17 cellular contexts compared by ENCODE assay signal in the genomic region with DNA sequence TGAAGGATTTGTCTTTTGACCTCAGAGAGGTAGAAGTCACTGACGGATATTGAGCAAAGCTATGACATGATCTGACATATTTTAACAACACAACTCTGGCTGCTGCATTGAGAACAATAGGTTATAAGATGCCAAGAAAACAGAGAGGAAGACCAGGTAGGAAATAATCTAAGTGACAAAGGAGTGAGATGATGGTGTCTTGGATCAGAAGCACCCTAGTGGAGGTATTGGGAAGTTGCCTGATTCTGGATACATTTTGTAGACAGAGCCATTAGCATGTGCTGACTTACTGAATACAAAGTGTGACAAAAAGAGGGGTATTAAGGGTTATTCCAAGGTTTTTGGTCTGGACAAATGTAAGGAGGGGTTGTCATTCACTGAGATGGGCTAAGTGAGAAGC.
DNase-seq lines count a peak whose midpoint lies in the region; ATAC-seq and TF ChIP-seq lines count a peak whose summit lies in the region.
"Had no signal": no experiment of that assay in that cellular context is flagged by ENCODE, and none has a peak within 500 bp of the region (broad histone marks: within the 10 kb centered on the region; RNA-seq: fewer than 3 reads in every experiment).

No MANE protein-coding gene starts in this region.

- H3K4me1 Mint-ChIP-seq in activated naive CD4-positive, alpha-beta T cell treated with anti-CD3 and anti-CD28 coated beads, Interleukin-2, amount 10 ng/mL, durations not matched to agents 7 days and 5 days = no peaks in the 10 kb centered on the region
- H3K4me1 Mint-ChIP-seq: CD14-positive monocyte had no signal

- no peak overlapping the region for H2AFZ ChIP-seq in smooth muscle cell (ENCODE audit: low read depth)

- no peaks in the 10 kb centered on the region for H3F3A ChIP-seq in smooth muscle cell (ENCODE audit: low read depth)

- no peak for ATAC-seq in HG03565 (IDR thresholded peaks at IDR 0.05; ENCODE audit: unreplicated experiment)
- ATAC-seq: A549, foreskin keratinocyte had no signal

- H3K4me3 Mint-ChIP-seq in activated naive CD4-positive, alpha-beta T cell treated with anti-CD3 and anti-CD28 coated beads, Interleukin-2, amount 10 ng/mL, durations not matched to agents 7 days and 5 days = no peak overlapping the region
- H3K4me3 Mint-ChIP-seq: CD14-positive monocyte had no signal

- no peak overlapping the region for H3K4me3 ChIP-seq in epithelial cell of proximal tubule (ENCODE audit: low read depth, low read length)
- no peak overlapping the region for H3K4me3 ChIP-seq in smooth muscle cell
- H3K4me3 ChIP-seq: A549, left ventricle myocardium inferior, spleen had no signal

- no peaks in the 10 kb centered on the region for H3K36me3 Mint-ChIP-seq in activated naive CD4-positive, alpha-beta T cell treated with anti-CD3 and anti-CD28 coated beads, Interleukin-2, amount 10 ng/mL, durations not matched to agents 7 days and 5 days
- H3K36me3 Mint-ChIP-seq: CD14-positive monocyte had no signal

- no peak overlapping the region for H3K27ac ChIP-seq in smooth muscle cell (ENCODE audit: low read depth)
- H3K27ac ChIP-seq: A549, foreskin keratinocyte, left ventricle myocardium inferior, spleen had no signal

- TF ChIP-seq CTCF in epithelial cell of proximal tubule (conservative IDR thresholded peaks at IDR 0.05; ENCODE audit: low read depth, low read length) = peak; percentile 5
- peak; percentile 17 for TF ChIP-seq CTCF in smooth muscle cell (IDR thresholded peaks at IDR 0.05; ENCODE audit: borderline replicate concordance, insufficient read depth, poor library complexity, severe bottlenecking)
- TF ChIP-seq CTCF in GM13976 (IDR thresholded peaks at IDR 0.05; ENCODE audit: borderline replicate concordance, control extremely low read depth, extremely low read depth, insufficient read depth, missing control alignments) = no peak

- H4K20me1 ChIP-seq in smooth muscle cell (ENCODE audit: low read depth) = no peaks in the 10 kb centered on the region

- no peaks in the 10 kb centered on the region for H3K79me2 ChIP-seq in smooth muscle cell (ENCODE audit: low read depth)

- H3K9me3 Mint-ChIP-seq in activated naive CD4-positive, alpha-beta T cell treated with anti-CD3 and anti-CD28 coated beads, Interleukin-2, amount 10 ng/mL, durations not matched to agents 7 days and 5 days = peaks cover 5% of the 10 kb centered on the region

- CTCF ChIA-PET in activated naive CD4-positive, alpha-beta T cell treated with anti-CD3 and anti-CD28 coated beads, Interleukin-2, amount 10 ng/mL, durations not matched to agents 7 days and 5 days (lab: Charles Lee) = no interaction called here

- no peaks in the 10 kb centered on the region for H3K27me3 Mint-ChIP-seq in activated naive CD4-positive, alpha-beta T cell treated with anti-CD3 and anti-CD28 coated beads, Interleukin-2, amount 10 ng/mL, durations not matched to agents 7 days and 5 days

- DNase-seq in NCI-H82 (lab: John Stamatoyannopoulos, UW) (peak; percentile 21), NCI-H82 treated with DMSO at 0.1 percent for 48 hours (lab: John Stamatoyannopoulos, UW; ENCODE audit: unreplicated experiment) (no peak), NAMALWA (ENCODE audit: low spot score) (peak; percentile 17), epithelial cell of proximal tubule (ENCODE audit: low read depth) (no peak), smooth muscle cell (lab: John Stamatoyannopoulos, UW; ENCODE audit: unreplicated experiment) (no peak), GM13976 (ENCODE audit: low spot score) (no peak)
- no peak for DNase-seq in activated naive CD4-positive, alpha-beta T cell treated with anti-CD3 and anti-CD28 coated beads, Interleukin-2, amount 10 ng/mL, durations not matched to agents 7 days and 5 days
- DNase-seq: activated CD4-positive, alpha-beta T cell treated with anti-CD3 and anti-CD28 coated beads for 1 hour; foreskin keratinocyte; left ventricle myocardium inferior; NCI-H1105; NCI-H526 treated with DMSO at 0.1 percent for 48 hours; spleen; T1000 had no signal

- H3K27ac Mint-ChIP-seq in activated naive CD4-positive, alpha-beta T cell treated with anti-CD3 and anti-CD28 coated beads, Interleukin-2, amount 10 ng/mL, durations not matched to agents 7 days and 5 days = no peak overlapping the region
- H3K27ac Mint-ChIP-seq: CD14-positive monocyte had no signal

- no peaks in the 10 kb centered on the region for H3K36me3 ChIP-seq in smooth muscle cell (ENCODE audit: low read depth)
- H3K36me3 ChIP-seq: left ventricle myocardium inferior, spleen had no signal

- no peaks in the 10 kb centered on the region for H3K9me3 ChIP-seq in smooth muscle cell (replicated peaks; ENCODE audit: low read depth)
- H3K9me3 ChIP-seq: A549, left ventricle myocardium inferior had no signal

- no peak overlapping the region for H3K4me2 ChIP-seq in smooth muscle cell
- H3K4me2 ChIP-seq: A549 had no signal

- no peaks in the 10 kb centered on the region for H3K4me1 ChIP-seq in smooth muscle cell (ENCODE audit: low read depth)
- H3K4me1 ChIP-seq: A549, foreskin keratinocyte, left ventricle myocardium inferior, spleen had no signal

- WGBS in smooth muscle cell (ENCODE audit: low lambda C conversion rate) = 100% methylated on average over 1 of the region's 1 CpG

- no peak overlapping the region for H3K9ac ChIP-seq in smooth muscle cell (ENCODE audit: low read depth)

- no peaks in the 10 kb centered on the region for H3K27me3 ChIP-seq in smooth muscle cell (ENCODE audit: low read depth)
- H3K27me3 ChIP-seq: foreskin keratinocyte, spleen had no signal

- in situ Hi-C loops in GM13976 (cut with MboI; ENCODE audit: low sequenced_read_pairs, unreplicated experiment) = no loop called here

Comparison
In these comparisons a context has a peak if more than half of its experiments do, and no peak if none do; other contexts are left out.
1. DNase-seq: peak in NCI-H82 (single experiment) and NAMALWA (single experiment); none in NCI-H82 treated with DMSO at 0.1 percent for 48 hours (single experiment), epithelial cell of proximal tubule (single experiment), smooth muscle cell (single experiment), activated naive CD4-positive, alpha-beta T cell treated with anti-CD3 and anti-CD28 coated beads, Interleukin-2, amount 10 ng/mL, durations not matched to agents 7 days and 5 days (single experiment) and GM13976 (single experiment).